ENCODE assay signal across 1 cellular context in genomic region chr2:182694189-182694588, GRCh38.
TF ChIP-seq lines count a peak whose summit lies in the region.

No MANE protein-coding gene starts in this region.

TF ChIP-seq in HepG2, 621 proteins besides CTCF, POLR2A, EP300 and RAD21 (continued from another document):
- no peak for TF ChIP-seq HMGXB4 (CRISPR knock-in tag; IDR thresholded peaks at IDR 0.05; ENCODE audit: borderline replicate concordance in 1 of 2, low read depth in 1 of 2)
